ENCODE assay signal across 30 cellular contexts in the genomic region with DNA sequence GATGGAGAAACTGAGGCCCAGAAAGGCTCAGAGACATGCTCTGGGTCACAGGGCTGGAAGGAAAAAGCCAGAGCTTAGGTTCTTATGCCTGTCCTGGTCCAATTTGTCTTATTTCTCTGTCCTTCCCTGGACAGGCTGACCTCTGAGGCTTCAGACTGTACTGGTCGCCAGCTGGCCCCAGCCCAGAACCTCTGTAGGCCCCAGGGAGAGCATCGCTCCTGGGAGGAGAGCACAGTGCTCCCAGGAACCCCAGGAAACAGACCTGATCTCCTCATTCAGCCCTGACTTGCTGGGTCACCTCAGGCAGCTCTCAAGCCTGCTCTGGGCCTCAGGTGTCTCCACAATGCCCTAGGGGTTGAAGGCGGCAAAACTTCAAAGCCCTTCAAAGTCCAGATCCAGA. TPM values are rescaled to one million over a fixed set of nuclear protein-coding genes. Genes with fewer than 3 reads are reported as not detected.
"Had no signal": no experiment of that assay in that cellular context is flagged by ENCODE, and none has a peak within 500 bp of the region (broad histone marks: within the 10 kb centered on the region; RNA-seq: fewer than 3 reads in every experiment).

No MANE protein-coding gene starts in this region.

- H3K4me2 ChIP-seq: neural progenitor cell, smooth muscle cell had no signal

- H3K27ac ChIP-seq: left lung, lower lobe of right lung, neural progenitor cell, ovary, suprapubic skin, thoracic aorta, tibial artery, uterus had no signal

- H3K36me3 ChIP-seq: left lung, lower lobe of right lung, neural progenitor cell, ovary, suprapubic skin, thoracic aorta, tibial artery, uterus had no signal

- DNase-seq: head of caudate nucleus; hippocampal formation; immature natural killer cell; kidney; left colon; left lung; lower lobe of right lung; mammary epithelial cell; mesenchymal stem cell; naive B cell; natural killer cell; nephron progenitor cell; ovary; right cardiac atrium; stimulated activated CD4-positive, alpha-beta T cell treated with anti-CD3 and anti-CD28 coated beads, Interleukin-15, amount 100 ng/mL, for 24 hours; stimulated activated CD4-positive, alpha-beta T cell treated with anti-CD3 and anti-CD28 coated beads, Interleukin-2, amount 100 ng/mL, for 24 hours; stimulated activated CD4-positive, alpha-beta T cell treated with anti-CD3 and anti-CD28 coated beads, Interleukin-4, amount 100 ng/mL, for 1 hour; stimulated activated naive B cell treated with anti-CD40 and anti-IgM and Interleukin-4, amounts not matched to agents 10 μg/mL and 1 μg/mL and 100 μg/mL, for 72 hours; stimulated activated naive CD8-positive, alpha-beta T cell treated with anti-CD3 and anti-CD28 coated beads, Interleukin-15, Interleukin-2, amounts not matched to agents 100 U/mL and 50 U/mL, for 24 hours; tibial artery; uterus had no signal

- H3K9me3 ChIP-seq: left lung, lower lobe of right lung, ovary, suprapubic skin, thoracic aorta, tibial artery, uterus had no signal

- H2AFZ ChIP-seq: neural progenitor cell had no signal

- H3K9ac ChIP-seq: neural progenitor cell had no signal

- H3K4me3 ChIP-seq: left lung, lower lobe of right lung, neural progenitor cell, ovary, smooth muscle cell, suprapubic skin, thoracic aorta, tibial artery, uterus had no signal

- H3K27me3 ChIP-seq: left lung, neural progenitor cell, ovary, suprapubic skin, tibial artery, uterus had no signal

- H3K4me1 ChIP-seq: lower lobe of right lung, suprapubic skin, tibial artery, uterus had no signal

RNA-seq across cellular contexts. Expression of gene DRC7, which starts 4.9 kb away (rescaled TPM):
- total RNA-seq: left colon, mammary epithelial cell, mesothelial cell of epicardium, right cardiac atrium, skeletal muscle tissue, suprapubic skin, thoracic aorta had no signal
- polyA plus RNA-seq: immature natural killer cell, right cardiac atrium, smooth muscle cell had no signal

RNA-seq across cellular contexts. Expression of gene ADGRG3, which starts 31.4 kb away (rescaled TPM):
- total RNA-seq: mammary epithelial cell, mesothelial cell of epicardium, progenitor cell of endocrine pancreas, pulmonary artery endothelial cell, renal cortical epithelial cell had no signal
- polyA plus RNA-seq: mammary epithelial cell, smooth muscle cell had no signal
